9 cellular contexts compared by ENCODE assay signal in the genomic region with DNA sequence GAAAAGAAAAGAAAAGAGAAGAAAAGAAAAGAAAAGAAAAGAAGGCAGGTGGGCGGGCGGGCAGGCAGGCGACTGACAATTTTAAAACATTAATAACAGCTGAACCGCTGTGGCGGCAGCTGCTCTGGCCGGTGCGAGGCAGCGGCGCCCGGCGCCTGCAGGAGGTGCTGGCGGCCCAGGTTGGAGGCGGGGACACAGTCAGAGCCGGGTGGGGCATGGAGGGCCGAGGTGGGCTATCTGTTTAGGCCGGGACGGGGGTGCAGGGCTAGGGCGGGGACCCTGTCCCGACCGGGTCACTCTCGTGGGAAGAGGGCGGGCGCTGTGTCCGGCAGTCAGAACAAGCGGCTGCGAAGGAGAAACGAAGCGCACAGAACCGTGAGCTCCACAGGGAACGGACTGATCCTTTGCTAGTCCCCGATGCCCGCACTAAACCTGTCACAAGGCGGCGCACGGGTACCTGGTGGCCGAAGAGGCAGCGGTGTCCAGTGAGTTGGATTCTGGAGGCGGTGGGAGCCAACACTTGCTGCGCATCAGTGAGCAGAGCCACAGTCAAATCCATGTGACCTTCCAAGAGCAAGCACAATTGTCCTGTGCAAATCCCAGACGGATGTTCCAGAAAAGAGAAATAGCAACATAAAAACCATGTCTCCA. TPM values are rescaled to one million over a fixed set of nuclear protein-coding genes. Genes with fewer than 3 reads are reported as not detected.
DNase-seq lines count a peak whose midpoint lies in the region; ATAC-seq and TF ChIP-seq lines count a peak whose summit lies in the region.
"Had no signal": no experiment of that assay in that cellular context is flagged by ENCODE, and none has a peak within 500 bp of the region (broad histone marks: within the 10 kb centered on the region; RNA-seq: fewer than 3 reads in every experiment).

No MANE protein-coding gene starts in this region.

- H2AFZ ChIP-seq in trophoblast cell (ENCODE audit: insufficient read depth, low read length, poor library complexity): peak overlapping the region; percentile 80

- no peak overlapping the region for H4K12ac ChIP-seq in trophoblast cell (ENCODE audit: low read depth, low read length)

- H3K27me3 ChIP-seq in trophoblast cell (ENCODE audit: insufficient read depth, low read length): no peaks in the 10 kb centered on the region
- H3K27me3 ChIP-seq in uterus: no peaks in the 10 kb centered on the region

- no peak overlapping the region for H2BK120ac ChIP-seq in trophoblast cell (ENCODE audit: insufficient read depth, low read length, poor library complexity)

- intact Hi-C loops in left cardiac atrium (cut with DNase I) (loop anchor here in 1 of 2 donors (5.0 kb wide), 1 partner anchor 47 kb away; no protein-coding TSS in a partner anchor), uterus (cut with DNase I; ENCODE audit: low total_unique reads) (no loop called here)

- no CpG with 5 or more reads among the region's 40 CpGs for WGBS in trophoblast cell (ENCODE audit: extremely low coverage, insufficient coverage, insufficient read length)

- TF ChIP-seq CTCF in GM12873 (IDR thresholded peaks at IDR 0.05; ENCODE audit: insufficient read depth, low read depth, low read length, missing control alignments) (peak; percentile 50), uterus (IDR thresholded peaks at IDR 0.05) (peak; percentile 48 to 64 (median 58))

- no peak overlapping the region for H3K27ac ChIP-seq in trophoblast cell (ENCODE audit: low read depth, low read length)
- peak overlapping the region; percentile 42 to 55 for H3K27ac ChIP-seq in uterus

- H4K8ac ChIP-seq in trophoblast cell (ENCODE audit: low read depth, low read length): peak overlapping the region; percentile 83

- H3K18ac ChIP-seq in trophoblast cell (ENCODE audit: low read length): no peak overlapping the region

- no peak overlapping the region for H2BK12ac ChIP-seq in trophoblast cell (ENCODE audit: low read length)

- H3K9me3 ChIP-seq in trophoblast cell (ENCODE audit: insufficient read depth, low read depth, low read length) (peaks cover 5% of the 10 kb centered on the region), uterus (no peaks in the 10 kb centered on the region)

- no peak overlapping the region for H4K91ac ChIP-seq in trophoblast cell (ENCODE audit: low read depth, low read length)

- DNase-seq in MV-4-11 (lab: John Stamatoyannopoulos, UW) (peak; percentile 44), SW 1271 (lab: John Stamatoyannopoulos, UW) (peak; percentile 38 to 85), amniotic stem cell (lab: John Stamatoyannopoulos, UW) (peak; percentile 30), left cardiac atrium (peak; percentile 79), trophoblast cell (peak; percentile 59 to 75), uterus (peak; percentile 51 to 56)

- H3K9ac ChIP-seq in trophoblast cell (ENCODE audit: low read length): no peak overlapping the region

- H3K4me3 ChIP-seq in trophoblast cell (ENCODE audit: low read depth, low read length) (peak overlapping the region; percentile 75), uterus (peak overlapping the region; percentile 36 to 54)

- no peak overlapping the region for H2BK5ac ChIP-seq in trophoblast cell (ENCODE audit: low read depth, low read length, poor library complexity)

- H3K4ac ChIP-seq in trophoblast cell (ENCODE audit: low read depth, low read length): no peak overlapping the region

- no peaks in the 10 kb centered on the region for H3K36me3 ChIP-seq in trophoblast cell (ENCODE audit: control insufficient read depth in 1 of 2, insufficient read depth in 2 of 2, low read length in 2 of 2)
- H3K36me3 ChIP-seq in uterus: no peaks in the 10 kb centered on the region

- H3K79me1 ChIP-seq in trophoblast cell (ENCODE audit: low read length): no peaks in the 10 kb centered on the region

- H3K4me1 ChIP-seq in trophoblast cell (ENCODE audit: control insufficient read depth in 1 of 2, insufficient read depth in 2 of 2, low read length in 2 of 2) (no peaks in the 10 kb centered on the region), uterus (no peaks in the 10 kb centered on the region)

- no peak for TF ChIP-seq POLR2A in uterus (IDR thresholded peaks at IDR 0.05)

- no peak overlapping the region for H2AK5ac ChIP-seq in trophoblast cell (ENCODE audit: low read length)

- peak overlapping the region; percentile 67 for H3K4me2 ChIP-seq in trophoblast cell (ENCODE audit: low read length)

- H3K79me2 ChIP-seq in trophoblast cell (ENCODE audit: control insufficient read depth, insufficient read depth, low read length, poor library complexity): no peaks in the 10 kb centered on the region

- no peak overlapping the region for H3K14ac ChIP-seq in trophoblast cell (ENCODE audit: low read length)

- no peak overlapping the region for H3K23ac ChIP-seq in trophoblast cell (ENCODE audit: low read length)

- ATAC-seq in HG02588 (IDR thresholded peaks at IDR 0.05; ENCODE audit: unreplicated experiment) (peak; percentile 99), left cardiac atrium (peak; percentile 96 to 99)

RNA-seq across cellular contexts. Expression of a gene that starts 13.6 kb away (rescaled TPM):
- total RNA-seq in left cardiac atrium (1 to 10 TPM in 1 of 2 donors, under 1 TPM in 1; 0.53 to 1.4 TPM), uterus (under 1 TPM in 1 of 4 donors, not detected in 3; 0.95 TPM)
- not detected in 2 replicates for polyA plus RNA-seq in trophoblast cell (2013)
- total RNA-seq: temporal lobe had no signal

RNA-seq across cellular contexts. Expression of a gene that starts 50.5 kb away (rescaled TPM):
- total RNA-seq in left cardiac atrium: 10 to 100 TPM; 18.9 to 36.7 TPM
- 7.7 and 8.2 TPM in 2 replicates for polyA plus RNA-seq in trophoblast cell (2013)
- 10 to 100 TPM; 18.8 to 61.9 (median 34.0) TPM for total RNA-seq in uterus

RNA-seq across cellular contexts. Expression of a gene that starts 50.8 kb away (rescaled TPM):
- total RNA-seq in left cardiac atrium (10 to 100 TPM; 15.0 to 19.9 TPM), uterus (10 to 100 TPM; 11.5 to 44.8 (median 23.2) TPM)
- 10.1 and 10.3 TPM in 2 replicates for polyA plus RNA-seq in trophoblast cell (2013)
